1 cellular context compared by ENCODE assay signal in genomic region chr16:48632137-48632774, GRCh38.
TF ChIP-seq lines count a peak whose summit lies in the region.

No MANE protein-coding gene starts in this region.

TF ChIP-seq in HepG2, 621 proteins besides CTCF, POLR2A, EP300 and RAD21 (continued from another document and continues in another):
- TF ChIP-seq BCL3 (CRISPR knock-in tag; IDR thresholded peaks at IDR 0.05) (no peak), ARNT (IDR thresholded peaks at IDR 0.05) (no peak), ZUFSP (CRISPR knock-in tag; IDR thresholded peaks at IDR 0.05; ENCODE audit: borderline replicate concordance) (no peak), ZNF775 (CRISPR knock-in tag; IDR thresholded peaks at IDR 0.05; ENCODE audit: borderline replicate concordance) (no peak), ZFAT (CRISPR knock-in tag; conservative IDR thresholded peaks at IDR 0.05) (no peak), E2F2 (CRISPR knock-in tag; IDR thresholded peaks at IDR 0.05; ENCODE audit: borderline replicate concordance) (no peak), ZSCAN30 (CRISPR knock-in tag; IDR thresholded peaks at IDR 0.05) (no peak), MLXIP (CRISPR knock-in tag; IDR thresholded peaks at IDR 0.05; ENCODE audit: borderline replicate concordance) (no peak), SMARCC2 (IDR thresholded peaks at IDR 0.05) (no peak), ETV6 (CRISPR knock-in tag; conservative IDR thresholded peaks at IDR 0.05) (no peak), TERF1 (CRISPR knock-in tag; IDR thresholded peaks at IDR 0.05) (no peak), ZNF615 (CRISPR knock-in tag; IDR thresholded peaks at IDR 0.05; ENCODE audit: borderline replicate concordance) (no peak), KDM4B (CRISPR knock-in tag; IDR thresholded peaks at IDR 0.05) (no peak), ZNF709 (CRISPR knock-in tag; IDR thresholded peaks at IDR 0.05) (no peak), ZNF773 (CRISPR knock-in tag; IDR thresholded peaks at IDR 0.05; ENCODE audit: borderline replicate concordance) (no peak), MAFG (CRISPR knock-in tag; IDR thresholded peaks at IDR 0.05) (no peak), TEF (CRISPR knock-in tag; IDR thresholded peaks at IDR 0.05) (no peak), RARG (CRISPR knock-in tag; IDR thresholded peaks at IDR 0.05; ENCODE audit: low read depth) (no peak), MTA3 (CRISPR knock-in tag; IDR thresholded peaks at IDR 0.05) (no peak), ZNF781 (CRISPR knock-in tag; IDR thresholded peaks at IDR 0.05; ENCODE audit: borderline replicate concordance, not compliant biosample characterization) (no peak), ZFP41 (CRISPR knock-in tag; IDR thresholded peaks at IDR 0.05; ENCODE audit: borderline replicate concordance) (no peak), MXD4 (CRISPR knock-in tag; IDR thresholded peaks at IDR 0.05) (0 out of 2 replicates have a peak, but pooled peaks have one; percentile 47), ZNF570 (CRISPR knock-in tag; IDR thresholded peaks at IDR 0.05; ENCODE audit: borderline replicate concordance) (no peak), ZBTB1 (CRISPR knock-in tag; IDR thresholded peaks at IDR 0.05; ENCODE audit: borderline replicate concordance) (no peak), EHMT2 (IDR thresholded peaks at IDR 0.05; ENCODE audit: borderline replicate concordance, low read depth, low read length) (no peak), ZNF256 (CRISPR knock-in tag; conservative IDR thresholded peaks at IDR 0.05) (no peak), ZNF362 (CRISPR knock-in tag; IDR thresholded peaks at IDR 0.05; ENCODE audit: borderline replicate concordance) (peak; percentile 93), ISX (CRISPR knock-in tag; conservative IDR thresholded peaks at IDR 0.05) (no peak), POGZ (CRISPR knock-in tag; IDR thresholded peaks at IDR 0.05) (no peak), POLR2AphosphoS2 (IDR thresholded peaks at IDR 0.05; ENCODE audit: low read depth, low read length) (no peak), MLLT10 (CRISPR knock-in tag; IDR thresholded peaks at IDR 0.05) (no peak), BCL6 (CRISPR knock-in tag; IDR thresholded peaks at IDR 0.05) (no peak), ZBTB20 (CRISPR knock-in tag; IDR thresholded peaks at IDR 0.05; ENCODE audit: borderline replicate concordance, low read depth) (no peak), SRSF4 (IDR thresholded peaks at IDR 0.05; ENCODE audit: low read depth, low read length, poor library complexity, severe bottlenecking) (no peak), HDAC2 (CRISPR knock-in tag; IDR thresholded peaks at IDR 0.05) (peak; percentile 50; the same call in 1 of the 2 replicates), ZNF839 (CRISPR knock-in tag; IDR thresholded peaks at IDR 0.05; ENCODE audit: borderline replicate concordance) (no peak), GMEB1 (CRISPR knock-in tag; IDR thresholded peaks at IDR 0.05; ENCODE audit: borderline replicate concordance) (no peak), MED8 (CRISPR knock-in tag; IDR thresholded peaks at IDR 0.05; ENCODE audit: insufficient replicate concordance) (no peak), SOX13 (IDR thresholded peaks at IDR 0.05) (no peak), SOX13 (CRISPR knock-in tag; conservative IDR thresholded peaks at IDR 0.05 in 1 of 2, IDR thresholded peaks at IDR 0.05 in 1 of 2) (no peak), HMG20B (CRISPR knock-in tag; conservative IDR thresholded peaks at IDR 0.05) (0 out of 2 replicates have a peak, but pooled peaks have one; percentile 34), AKNA (CRISPR knock-in tag; IDR thresholded peaks at IDR 0.05; ENCODE audit: borderline replicate concordance) (peak; percentile 75; the same call in 1 of the 2 replicates), PRDM4 (CRISPR knock-in tag; IDR thresholded peaks at IDR 0.05; ENCODE audit: borderline replicate concordance) (no peak)
